In genomic region chr4:172018358-172018757, GRCh38 we compare ENCODE assay signal across 30 cellular contexts.
"Had no signal": no experiment of that assay in that cellular context is flagged by ENCODE, and none has a peak within 500 bp of the region (broad histone marks: within the 10 kb centered on the region; RNA-seq: fewer than 3 reads in every experiment).

No MANE protein-coding gene starts in this region.

- H3K4me3 ChIP-seq: coronary artery, esophagus squamous epithelium, lower lobe of right lung, mucosa of descending colon, right lobe of liver, thoracic aorta, tibial nerve, upper lobe of left lung had no signal

- ATAC-seq: left ventricle myocardium superior; lower lobe of right lung; mucosa of descending colon; natural killer cell treated with Interleukin-12 subunit alpha and Interleukin-12 subunit beta and Interleukin-15 and Interleukin-18, amount 100 ng/mL, for 72 hours; right lobe of liver; stimulated activated naive B cell treated with anti-CD40 and anti-IgM and Interleukin-4, amounts not matched to agents 10 μg/mL and 1 μg/mL and 100 μg/mL, for 72 hours had no signal

- H3K4me3 Mint-ChIP-seq: immature natural killer cell; mesothelial cell of epicardium; naive B cell; natural killer cell treated with Interleukin-12 subunit alpha and Interleukin-12 subunit beta and Interleukin-15 and Interleukin-18, amount 100 ng/mL, for 72 hours; neural crest cell; stimulated activated naive B cell treated with anti-CD40 and anti-IgM and Interleukin-4, amounts not matched to agents 10 μg/mL and 1 μg/mL and 100 μg/mL, for 72 hours; stimulated activated naive CD8-positive, alpha-beta T cell treated with anti-CD3 and anti-CD28 coated beads, Interleukin-15, Interleukin-2, amounts not matched to agents 100 ng/mL and 50 ng/mL, for 24 hours had no signal

- H3K9ac ChIP-seq: parathyroid adenoma had no signal

- H3K9me3 ChIP-seq: esophagus squamous epithelium, lower lobe of right lung, mucosa of descending colon, right lobe of liver, thoracic aorta, tibial nerve, upper lobe of left lung had no signal

- H3K79me2 ChIP-seq: parathyroid adenoma had no signal

- H3K36me3 Mint-ChIP-seq: mesothelial cell of epicardium; naive B cell; stimulated activated naive B cell treated with anti-CD40 and anti-IgM and Interleukin-4, amounts not matched to agents 10 μg/mL and 1 μg/mL and 100 μg/mL, for 72 hours had no signal

- FAIRE-seq: endothelial cell of umbilical vein, frontal cortex, small intestine, urothelium cell line had no signal

- H3K36me3 ChIP-seq: esophagus squamous epithelium, lower lobe of right lung, right lobe of liver, thoracic aorta, tibial nerve, upper lobe of left lung had no signal

- H3K27me3 Mint-ChIP-seq: naive B cell; natural killer cell treated with Interleukin-12 subunit alpha and Interleukin-12 subunit beta and Interleukin-15 and Interleukin-18, amount 100 ng/mL, for 72 hours; progenitor cell of endocrine pancreas; stimulated activated naive B cell treated with anti-CD40 and anti-IgM and Interleukin-4, amounts not matched to agents 10 μg/mL and 1 μg/mL and 100 μg/mL, for 72 hours; stimulated activated naive CD8-positive, alpha-beta T cell treated with anti-CD3 and anti-CD28 coated beads, Interleukin-15, Interleukin-2, amounts not matched to agents 100 ng/mL and 50 ng/mL, for 24 hours had no signal

- H3K27me3 ChIP-seq: esophagus squamous epithelium, right lobe of liver, tibial nerve, upper lobe of left lung had no signal

- H3K27ac ChIP-seq: coronary artery, esophagus squamous epithelium, lower lobe of right lung, parathyroid adenoma, right lobe of liver, thoracic aorta, tibial nerve, upper lobe of left lung had no signal

- H3K27ac Mint-ChIP-seq: immature natural killer cell; mesothelial cell of epicardium; naive B cell; natural killer cell treated with Interleukin-12 subunit alpha and Interleukin-12 subunit beta and Interleukin-15 and Interleukin-18, amount 100 ng/mL, for 72 hours; progenitor cell of endocrine pancreas; stimulated activated naive B cell treated with anti-CD40 and anti-IgM and Interleukin-4, amounts not matched to agents 10 μg/mL and 1 μg/mL and 100 μg/mL, for 72 hours; stimulated activated naive CD8-positive, alpha-beta T cell treated with anti-CD3 and anti-CD28 coated beads, Interleukin-15, Interleukin-2, amounts not matched to agents 100 ng/mL and 50 ng/mL, for 24 hours had no signal

- H2AFZ ChIP-seq: parathyroid adenoma had no signal

- H3K4me1 Mint-ChIP-seq: immature natural killer cell; mesothelial cell of epicardium; naive B cell; neural crest cell; stimulated activated naive B cell treated with anti-CD40 and anti-IgM and Interleukin-4, amounts not matched to agents 10 μg/mL and 1 μg/mL and 100 μg/mL, for 72 hours had no signal

- DNase-seq: dermis blood vessel endothelial cell; effector memory CD4-positive, alpha-beta T cell; erythroblast; esophagus squamous epithelium; hypothalamus; immature natural killer cell; islet precursor cell; left ventricle myocardium superior; lower lobe of right lung; mesenchymal stem cell; mucosa of descending colon; naive B cell; right lobe of liver; small intestine; stimulated activated CD4-positive, alpha-beta T cell treated with anti-CD3 and anti-CD28 coated beads, Interleukin-15, amount 100 ng/mL, for 24 hours; stimulated activated CD4-positive, alpha-beta T cell treated with anti-CD3 and anti-CD28 coated beads, Interleukin-2, amount 100 ng/mL, for 48 hours; stimulated activated naive B cell treated with anti-CD40 and anti-IgM and Interleukin-4, amounts not matched to agents 10 μg/mL and 1 μg/mL and 100 μg/mL, for 72 hours; upper lobe of left lung had no signal

- H3K4me1 ChIP-seq: esophagus squamous epithelium, lower lobe of right lung, parathyroid adenoma, right lobe of liver, tibial nerve, upper lobe of left lung had no signal
